Comparison of ENCODE assay signal across 8 cellular contexts in genomic region chr20:24994470-24995368, GRCh38. TPM values are rescaled to one million over a fixed set of nuclear protein-coding genes. Genes with fewer than 3 reads are reported as not detected.
A peak's percentile ranks its signal among the peaks of the same experiment; 100 is the strongest.
DNase-seq lines count a peak whose midpoint lies in the region; ATAC-seq and TF ChIP-seq lines count a peak whose summit lies in the region.

No MANE protein-coding gene starts in this region.

- peak; percentile 54 for ATAC-seq in DND-41 (ENCODE audit: insufficient read depth, low read depth)
- no peak for ATAC-seq in GM18870 (IDR thresholded peaks at IDR 0.05; ENCODE audit: unreplicated experiment)

- H3K27ac ChIP-seq in DND-41 (ENCODE audit: low read length) (no peak overlapping the region), HL-60 (replicated peaks) (no peak overlapping the region)

- H3K9me3 Mint-ChIP-seq in endothelial cell (ENCODE audit: unreplicated experiment), result no peaks in the 10 kb centered on the region

- H2AFZ ChIP-seq in DND-41 (ENCODE audit: low read depth, low read length), result peak overlapping the region; percentile 27; the same call in 1 of the 2 replicates

- peaks cover 8% of the 10 kb centered on the region for H3K27me3 Mint-ChIP-seq in endothelial cell (ENCODE audit: unreplicated experiment)

- no peaks in the 10 kb centered on the region for H3K9me3 ChIP-seq in DND-41 (ENCODE audit: insufficient read depth, low read length, severe bottlenecking)

- peak; percentile 87 for DNase-seq in DND-41
- peak; percentile 55 to 76 for DNase-seq in HL-60 (ENCODE audit: low read depth in 1 of 2, low spot score in 1 of 2)
- peak; percentile 55 for DNase-seq in NOMO-1 treated with DMSO at 0.1 percent for 48 hours (lab: John Stamatoyannopoulos, UW; ENCODE audit: unreplicated experiment)
- peak; percentile 72 for DNase-seq in activated CD8-positive, alpha-beta memory T cell treated with anti-CD3 and anti-CD28 coated beads, Interleukin-2, amount 50 U/mL, for 24 hours (ENCODE audit: extremely low read depth)
- peak; percentile 85 for DNase-seq in endothelial cell (ENCODE audit: low spot score)
- peak; percentile 87 for DNase-seq in middle frontal gyrus (ENCODE audit: extremely low spot score, low spot score)
- peak; percentile 53 to 67 for DNase-seq in stimulated activated CD8-positive, alpha-beta memory T cell treated with anti-CD3 and anti-CD28 coated beads, Interleukin-2, amount 100 ng/mL, for 48 hours (ENCODE audit: low read depth in 2 of 2)

- no peak overlapping the region for H3K4me3 Mint-ChIP-seq in endothelial cell (ENCODE audit: unreplicated experiment)

- no peaks in the 10 kb centered on the region; the same call in 1 of the 2 replicates for H4K20me1 ChIP-seq in DND-41 (ENCODE audit: insufficient read depth, low read length)

- H3K9ac ChIP-seq in DND-41 (ENCODE audit: low read depth, low read length), result no peak overlapping the region

- no peaks in the 10 kb centered on the region; the same call in 1 of the 2 replicates for H3K36me3 ChIP-seq in DND-41 (ENCODE audit: insufficient read depth, low read length)

- peaks cover 44% of the 10 kb centered on the region for H3K4me1 ChIP-seq in DND-41 (ENCODE audit: insufficient read depth, low read length)

- H3K4me1 Mint-ChIP-seq in endothelial cell (ENCODE audit: unreplicated experiment), result peaks cover 44% of the 10 kb centered on the region

- no peaks in the 10 kb centered on the region for H3K27me3 ChIP-seq in DND-41 (ENCODE audit: insufficient read depth, low read length, poor library complexity)
- H3K27me3 ChIP-seq in HL-60 (ENCODE audit: insufficient read depth, poor library complexity, severe bottlenecking), result no peaks in the 10 kb centered on the region

- no peak overlapping the region for H3K4me3 ChIP-seq in DND-41 (ENCODE audit: low read depth in 1 of 2, low read length in 2 of 2)
- H3K4me3 ChIP-seq in HL-60 (replicated peaks; ENCODE audit: insufficient read depth, low read length), result no peak overlapping the region

- H3K79me2 ChIP-seq in DND-41 (ENCODE audit: insufficient read depth, low read length), result peaks cover 28% of the 10 kb centered on the region

- no peak overlapping the region for H3K27ac Mint-ChIP-seq in endothelial cell (ENCODE audit: unreplicated experiment)

- peak overlapping the region; percentile 45 for H3K4me2 ChIP-seq in DND-41 (ENCODE audit: insufficient read depth, low read length)

- TF ChIP-seq CTCF in DND-41 (IDR thresholded peaks at IDR 0.05; ENCODE audit: borderline replicate concordance, extremely low read depth, low read length, poor library complexity, severe bottlenecking) (peak; percentile 100), HL-60 (IDR thresholded peaks at IDR 0.05; ENCODE audit: insufficient read depth, low read length) (peak; percentile 74), endothelial cell (IDR thresholded peaks at IDR 0.05; ENCODE audit: unreplicated experiment) (peak; percentile 84)

- H3K36me3 Mint-ChIP-seq in endothelial cell (ENCODE audit: low read depth, unreplicated experiment), result peaks cover 4% of the 10 kb centered on the region

RNA-seq across cellular contexts. Expression of gene APMAP, which starts 2.2 kb away (rescaled TPM):
- total RNA-seq in endothelial cell (ENCODE audit: unreplicated experiment), result 95.2 TPM

RNA-seq across cellular contexts. Expression of gene CST7, which starts 45.6 kb away (rescaled TPM):
- not detected for total RNA-seq in endothelial cell (ENCODE audit: unreplicated experiment)
